In the genomic region with DNA sequence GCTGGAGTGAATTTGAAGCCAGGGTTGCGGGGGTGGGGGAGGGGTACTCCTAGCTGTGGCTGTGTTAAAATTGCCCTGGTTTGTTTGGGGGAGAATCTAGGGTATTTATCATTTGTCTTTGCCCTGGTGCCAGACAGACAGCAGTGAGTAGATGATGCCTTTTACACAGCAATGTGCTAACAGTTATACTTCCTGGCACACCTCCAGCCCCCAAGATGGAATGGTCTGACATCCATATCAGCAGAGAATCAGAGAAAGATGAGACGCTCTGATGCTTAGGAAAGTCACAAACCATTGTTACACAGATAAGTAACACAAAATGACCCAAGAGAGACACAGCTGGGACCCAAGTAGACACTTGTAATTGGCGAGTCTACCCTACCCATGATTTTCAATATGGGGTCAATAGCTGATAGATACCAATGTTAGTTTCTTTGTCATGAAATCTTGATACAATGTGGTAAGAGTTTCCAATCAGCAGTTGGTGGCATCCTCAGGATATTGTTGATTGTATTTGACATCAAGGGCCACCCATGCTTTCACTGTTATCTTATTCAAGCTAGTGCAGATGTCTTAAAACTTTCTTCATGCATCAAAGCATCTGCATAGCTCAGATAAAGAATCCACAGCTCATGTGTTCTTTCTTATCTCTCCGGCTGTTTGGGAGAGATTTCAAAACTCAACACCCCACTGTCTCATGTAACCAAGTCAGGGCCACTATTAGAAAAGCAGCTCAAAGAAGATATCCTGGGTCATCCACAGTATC, we compare ENCODE assay signal across 26 cellular contexts. TPM values are rescaled to one million over a fixed set of nuclear protein-coding genes. Genes with fewer than 3 reads are reported as not detected.
DNase-seq lines count a peak whose midpoint lies in the region; ATAC-seq and TF ChIP-seq lines count a peak whose summit lies in the region.
"Had no signal": no experiment of that assay in that cellular context is flagged by ENCODE, and none has a peak within 500 bp of the region (broad histone marks: within the 10 kb centered on the region; RNA-seq: fewer than 3 reads in every experiment).

No MANE protein-coding gene starts in this region.

- BruUV-seq in PC-3 (replicated peaks; lab: Mats Ljungman, UMichigan): no TSS peak

- H3K36me3 ChIP-seq in BLaER1 treated with 17β-estradiol and CSF1 and Interleukin-3, amounts not matched to agents 10 nM and 100 nM: peaks cover 0 to 10% (median 9%) of the 10 kb centered on the region in 11 experiments; a peak in 11 of 22 replicates
- H3K36me3 ChIP-seq in SU-DHL-6 (ENCODE audit: low read length) (no peaks in the 10 kb centered on the region), PC-3 (ENCODE audit: low read depth, low read length) (no peaks in the 10 kb centered on the region)
- H3K36me3 ChIP-seq: vagina had no signal

- H3K9me3 ChIP-seq in BLaER1 treated with 17β-estradiol and CSF1 and Interleukin-3, amounts not matched to agents 10 nM and 100 nM (replicated peaks in 1 of 11): no peaks in the 10 kb centered on the region
- H3K9me3 ChIP-seq in SU-DHL-6 (ENCODE audit: insufficient read depth, low read length) (no peaks in the 10 kb centered on the region), PC-3 (ENCODE audit: low read length) (no peaks in the 10 kb centered on the region)
- H3K9me3 ChIP-seq: adrenal gland, heart right ventricle, vagina had no signal

- CTCF ChIA-PET in PC-3 (lab: Charles Lee): no interaction called here

- peaks cover 16% of the 10 kb centered on the region for H3F3A ChIP-seq in SU-DHL-6 (ENCODE audit: insufficient read depth)
- no peaks in the 10 kb centered on the region for H3F3A ChIP-seq in PC-3 (ENCODE audit: low read length, unreplicated experiment)

- H3K9ac ChIP-seq in BLaER1 treated with 17β-estradiol and CSF1 and Interleukin-3, amounts not matched to agents 10 nM and 100 nM: peak overlapping the region in 1 of 11 experiments; percentile 89; a peak in 2 of 22 replicates
- H3K9ac ChIP-seq in SU-DHL-6 (ENCODE audit: low read length): peak overlapping the region; percentile 61
- no peak overlapping the region for H3K9ac ChIP-seq in PC-3 (ENCODE audit: low read length)

- DNase-seq in HL-60 (ENCODE audit: low read depth in 1 of 2, low spot score in 1 of 2) (no peak), fibroblast of villous mesenchyme (ENCODE audit: low read depth) (peak; percentile 70), GM20000 (ENCODE audit: low spot score) (no peak), PC-3 (no peak)
- no peak for DNase-seq in activated effector memory CD4-positive, alpha-beta T cell treated with Interleukin-2 at 50 U/mL for 16 hours
- DNase-seq: ACHN; activated CD4-positive, alpha-beta T cell treated with anti-CD3 and anti-CD28 coated beads for 4 hours; activated naive CD4-positive, alpha-beta T cell; activated T-cell treated with anti-CD3 and anti-CD28 coated beads, Interleukin-2, amount 50 U/mL, for 24 hours; DMS153; effector memory CD4-positive, alpha-beta T cell; foreskin keratinocyte; heart right ventricle; NCI-H1092; NCI-H2029; NCI-H345; NCI-H748 treated with DMSO at 0.1 percent for 48 hours; occipital lobe; SHP77 had no signal

- H2AFZ ChIP-seq in SU-DHL-6 (ENCODE audit: low read depth, low read length, severe bottlenecking) (peak overlapping the region; percentile 89), PC-3 (ENCODE audit: low read length) (no peak overlapping the region)

- peak overlapping the region in 2 of 11 experiments; percentile 12 to 56; a peak in 3 of 22 replicates for H3K27ac ChIP-seq in BLaER1 treated with 17β-estradiol and CSF1 and Interleukin-3, amounts not matched to agents 10 nM and 100 nM
- H3K27ac ChIP-seq in HL-60 (replicated peaks): peak overlapping the region; percentile 68
- H3K27ac ChIP-seq in SU-DHL-6 (ENCODE audit: low read depth, low read length): peak overlapping the region; percentile 98
- no peak overlapping the region for H3K27ac ChIP-seq in PC-3 (ENCODE audit: low read length)
- H3K27ac ChIP-seq: C4-2B, foreskin keratinocyte, vagina had no signal

- intact Hi-C loops in PC-3 (cut with micrococcal nuclease): no loop called here

- H3K4me1 ChIP-seq in BLaER1 treated with 17β-estradiol and CSF1 and Interleukin-3, amounts not matched to agents 10 nM and 100 nM: peaks cover 39 to 47% (median 42%) of the 10 kb centered on the region in 10 experiments
- peaks cover 17% of the 10 kb centered on the region for H3K4me1 ChIP-seq in PC-3 (ENCODE audit: insufficient read depth, low read length)
- H3K4me1 ChIP-seq: foreskin keratinocyte had no signal

- H3K79me2 ChIP-seq in SU-DHL-6 (ENCODE audit: insufficient read depth, low read length) (peaks cover 22% of the 10 kb centered on the region), PC-3 (ENCODE audit: low read length) (peaks cover 23% of the 10 kb centered on the region)

- POLR2A ChIA-PET in PC-3 (lab: Charles Lee; ENCODE audit: unreplicated experiment): no interaction called here

- H3K27me3 ChIP-seq in BLaER1 treated with 17β-estradiol and CSF1 and Interleukin-3, amounts not matched to agents 10 nM and 100 nM: no peaks in the 10 kb centered on the region
- H3K27me3 ChIP-seq in HL-60 (ENCODE audit: insufficient read depth, poor library complexity, severe bottlenecking) (no peaks in the 10 kb centered on the region), SU-DHL-6 (ENCODE audit: low read length) (no peaks in the 10 kb centered on the region), PC-3 (ENCODE audit: low read length) (0 out of 2 replicates have a peak, but pooled peaks cover 5% of the 10 kb centered on the region)
- H3K27me3 ChIP-seq: adrenal gland, foreskin keratinocyte, heart right ventricle, vagina had no signal

- ATAC-seq in HG03139 (IDR thresholded peaks at IDR 0.05; ENCODE audit: unreplicated experiment) (no peak), PC-3 (no peak)
- ATAC-seq: foreskin keratinocyte; heart right ventricle; stimulated activated effector memory CD8-positive, alpha-beta T cell treated with anti-CD3 and anti-CD28 coated beads, Interleukin-12 subunit alpha, Interleukin-12 subunit beta, amount 100 ng/mL, for 72 hours had no signal

- H3K4me3 ChIP-seq in BLaER1 treated with 17β-estradiol and CSF1 and Interleukin-3, amounts not matched to agents 10 nM and 100 nM: no peak overlapping the region
- H3K4me3 ChIP-seq in HL-60 (replicated peaks; ENCODE audit: insufficient read depth, low read length) (no peak overlapping the region), SU-DHL-6 (ENCODE audit: insufficient read depth, low read length, poor library complexity, severe bottlenecking) (no peak overlapping the region), fibroblast of villous mesenchyme (ENCODE audit: low read depth, low read length) (no peak overlapping the region), PC-3 (ENCODE audit: low read length) (no peak overlapping the region)
- H3K4me3 ChIP-seq: adrenal gland, vagina had no signal

- H3K9me2 ChIP-seq in SU-DHL-6 (replicated peaks; ENCODE audit: insufficient read depth, low read length) (no peaks in the 10 kb centered on the region), PC-3 (replicated peaks; ENCODE audit: low read length) (no peaks in the 10 kb centered on the region)

- peaks cover 0 to 8% (median 0%) of the 10 kb centered on the region in 11 experiments; a peak in 3 of 22 replicates for H4K20me1 ChIP-seq in BLaER1 treated with 17β-estradiol and CSF1 and Interleukin-3, amounts not matched to agents 10 nM and 100 nM
- no peaks in the 10 kb centered on the region for H4K20me1 ChIP-seq in SU-DHL-6 (ENCODE audit: low read depth, low read length)
- no peaks in the 10 kb centered on the region for H4K20me1 ChIP-seq in PC-3 (ENCODE audit: low read length)

- peak overlapping the region; percentile 81 to 97 (median 90); a peak in 21 of 22 replicates for H3K4me2 ChIP-seq in BLaER1 treated with 17β-estradiol and CSF1 and Interleukin-3, amounts not matched to agents 10 nM and 100 nM
- H3K4me2 ChIP-seq in SU-DHL-6 (ENCODE audit: low read depth, low read length, poor library complexity, severe bottlenecking) (peak overlapping the region; percentile 97), PC-3 (ENCODE audit: low read length) (no peak overlapping the region)

- TF ChIP-seq CTCF in HL-60 (IDR thresholded peaks at IDR 0.05; ENCODE audit: insufficient read depth, low read length) (no peak), SU-DHL-6 (IDR thresholded peaks at IDR 0.05; ENCODE audit: insufficient read depth, low read length, poor library complexity, severe bottlenecking) (no peak), fibroblast of villous mesenchyme (IDR thresholded peaks at IDR 0.05; ENCODE audit: insufficient read depth, low read depth, low read length) (no peak), GM20000 (IDR thresholded peaks at IDR 0.05; ENCODE audit: extremely low read depth, missing control alignments) (no peak), PC-3 (conservative IDR thresholded peaks at IDR 0.05; ENCODE audit: low read depth, low read length) (no peak)

RNA-seq across cellular contexts. Expression of a gene that starts 2.6 kb away (rescaled TPM):
- total RNA-seq in fibroblast of villous mesenchyme (13.2 and 16.0 TPM in 2 replicates), PC-3 (2014; rRNA removed) (16.0 and 16.2 TPM in 2 replicates)
